ENCODE assay signal across 9 cellular contexts in genomic region chr14:90060965-90061848, GRCh38. TPM values are rescaled to one million over a fixed set of nuclear protein-coding genes. Genes with fewer than 3 reads are reported as not detected.
DNase-seq lines count a peak whose midpoint lies in the region; ATAC-seq and TF ChIP-seq lines count a peak whose summit lies in the region.
"Had no signal": no experiment of that assay in that cellular context is flagged by ENCODE, and none has a peak within 500 bp of the region (broad histone marks: within the 10 kb centered on the region; RNA-seq: fewer than 3 reads in every experiment).

No MANE protein-coding gene starts in this region.

- H3K27ac ChIP-seq in iPS DF 6.9 (ENCODE audit: low read length): no peak overlapping the region
- no peak overlapping the region for H3K27ac ChIP-seq in spleen
- H3K27ac ChIP-seq: C4-2B had no signal

- no peak overlapping the region for H3K27ac Mint-ChIP-seq in activated T-cell treated with anti-CD3 and anti-CD28 coated beads, Interleukin-2, amount 50 U/mL, for 72 hours

- peaks cover 22% of the 10 kb centered on the region for H3K4me1 Mint-ChIP-seq in activated T-cell treated with anti-CD3 and anti-CD28 coated beads, Interleukin-2, amount 50 U/mL, for 72 hours (ENCODE audit: low read depth)

- H3K4me1 ChIP-seq in iPS DF 6.9 (ENCODE audit: control insufficient read depth, insufficient read depth, low read length) (no peaks in the 10 kb centered on the region), spleen (peaks cover 28 to 48% (median 40%) of the 10 kb centered on the region in 6 donors)

- peaks cover 33% of the 10 kb centered on the region for H3K27me3 ChIP-seq in iPS DF 6.9 (ENCODE audit: control insufficient read depth, insufficient read depth, low read length)
- peaks cover 6 to 98% (median 70%) of the 10 kb centered on the region in 7 donors for H3K27me3 ChIP-seq in spleen (replicated peaks in 1 of 7)

- WGBS in iPS DF 6.9 (ENCODE audit: insufficient coverage, insufficient read length): no CpG with 5 or more reads among the region's 81 CpGs
- WGBS in spleen, 5 donors: 0 to 3% (median 2%) methylated on average over 42 to 81 of the region's 81 CpGs

- H3K4me3 ChIP-seq in iPS DF 6.9 (ENCODE audit: low read length) (peak overlapping the region; percentile 63; the same call in 1 of the 2 replicates), spleen (peak overlapping the region; percentile 31 to 75 (median 54))

- peaks cover 75% of the 10 kb centered on the region for H3K27me3 Mint-ChIP-seq in activated T-cell treated with anti-CD3 and anti-CD28 coated beads, Interleukin-2, amount 50 U/mL, for 72 hours (ENCODE audit: low read depth)

- DNase-seq in NCI-H1694 treated with DMSO at 0.1 percent for 48 hours (lab: John Stamatoyannopoulos, UW) (peak; percentile 7), NCI-H1694 (lab: John Stamatoyannopoulos, UW) (no peak), iPS DF 6.9 (ENCODE audit: low read depth, low spot score) (no peak), spleen (no peak)
- DNase-seq in activated T-cell treated with anti-CD3 and anti-CD28 coated beads, Interleukin-2, amount 50 U/mL, for 72 hours: peak; percentile 33 to 34

- no peaks in the 10 kb centered on the region for H3K9me3 Mint-ChIP-seq in activated T-cell treated with anti-CD3 and anti-CD28 coated beads, Interleukin-2, amount 50 U/mL, for 72 hours

- peak overlapping the region; percentile 91 to 92 for H3K4me3 Mint-ChIP-seq in activated T-cell treated with anti-CD3 and anti-CD28 coated beads, Interleukin-2, amount 50 U/mL, for 72 hours

- H3K9me3 ChIP-seq in iPS DF 6.9 (ENCODE audit: control insufficient read depth, insufficient read depth, low read length) (no peaks in the 10 kb centered on the region), spleen (no peaks in the 10 kb centered on the region)

- no peak for TF ChIP-seq CTCF in spleen (IDR thresholded peaks at IDR 0.05 in 8 of 11, conservative IDR thresholded peaks at IDR 0.05 in 3 of 11)

- no peak for TF ChIP-seq POLR2A in spleen (IDR thresholded peaks at IDR 0.05)

- ATAC-seq in HG02981 (IDR thresholded peaks at IDR 0.05; ENCODE audit: unreplicated experiment) (peak; percentile 20), GM18861 (IDR thresholded peaks at IDR 0.05; ENCODE audit: unreplicated experiment) (no peak), GM18867 (IDR thresholded peaks at IDR 0.05; ENCODE audit: unreplicated experiment) (no peak)
- peak; percentile 34 to 44 for ATAC-seq in activated T-cell treated with anti-CD3 and anti-CD28 coated beads, Interleukin-2, amount 50 U/mL, for 72 hours (replicated peaks in 1 of 2)

- H3K36me3 Mint-ChIP-seq in activated T-cell treated with anti-CD3 and anti-CD28 coated beads, Interleukin-2, amount 50 U/mL, for 72 hours (ENCODE audit: insufficient read depth in 2 of 2): no peaks in the 10 kb centered on the region

- intact Hi-C loops in spleen (cut with DNase I; ENCODE audit: low total_unique reads): no loop called here

- H3K36me3 ChIP-seq in iPS DF 6.9 (ENCODE audit: control insufficient read depth, insufficient read depth, low read length): no peaks in the 10 kb centered on the region; the same call in 1 of the 2 replicates
- no peaks in the 10 kb centered on the region for H3K36me3 ChIP-seq in spleen

RNA-seq across cellular contexts. Expression of gene KCNK13, which starts 0.6 kb away (rescaled TPM):
- not detected for total RNA-seq in activated T-cell treated with anti-CD3 and anti-CD28 coated beads, Interleukin-2, amount 50 U/mL, for 72 hours
- total RNA-seq in spleen: 1 to 10 TPM in 4 of 7 donors, under 1 TPM in 3; 0.60 to 1.4 (median 1.0) TPM
- under 1 TPM; 0.33 to 0.45 (median 0.39) TPM for polyA plus RNA-seq in spleen

Comparison
In these comparisons a context has a peak if more than half of its experiments do, and no peak if none do; other contexts are left out.
1. DNase-seq: peak in NCI-H1694 treated with DMSO at 0.1 percent for 48 hours (single experiment) and activated T-cell treated with anti-CD3 and anti-CD28 coated beads, Interleukin-2, amount 50 U/mL, for 72 hours (2 of 2); none in NCI-H1694 (single experiment), iPS DF 6.9 (single experiment) and spleen (single experiment).
2. ATAC-seq: peak in HG02981 (single experiment) and activated T-cell treated with anti-CD3 and anti-CD28 coated beads, Interleukin-2, amount 50 U/mL, for 72 hours (2 of 2); none in GM18861 (single experiment) and GM18867 (single experiment).